In genomic region chr1:81232505-81232904, GRCh38 we compare ENCODE assay signal across 32 cellular contexts.
A peak's percentile ranks its signal among the peaks of the same experiment; 100 is the strongest.
DNase-seq lines count a peak whose midpoint lies in the region; ATAC-seq and TF ChIP-seq lines count a peak whose summit lies in the region.
"Had no signal": no experiment of that assay in that cellular context is flagged by ENCODE, and none has a peak within 500 bp of the region (broad histone marks: within the 10 kb centered on the region; RNA-seq: fewer than 3 reads in every experiment).

No MANE protein-coding gene starts in this region.

- intact Hi-C loops in IMR-90 (cut with micrococcal nuclease) = no loop called here

- no peaks in the 10 kb centered on the region for H3K27me3 Mint-ChIP-seq in endodermal cell (ENCODE audit: insufficient read depth)
- H3K27me3 Mint-ChIP-seq: activated naive CD8-positive, alpha-beta T cell; naive thymus-derived CD4-positive, alpha-beta T cell had no signal

- no peak overlapping the region for H4K8ac ChIP-seq in IMR-90 (ENCODE audit: low read depth in 2 of 2, low read length in 2 of 2)

- H3K27me3 ChIP-seq in BE2C (no peaks in the 10 kb centered on the region), IMR-90 (ENCODE audit: control insufficient read depth, insufficient read depth, low read length) (no peaks in the 10 kb centered on the region), endodermal cell (ENCODE audit: control insufficient read depth, insufficient read depth, low read length, poor library complexity, severe bottlenecking) (no peaks in the 10 kb centered on the region), hepatocyte (no peaks in the 10 kb centered on the region)
- H3K27me3 ChIP-seq: breast epithelium, gastrocnemius medialis, Peyer's patch, sigmoid colon, stomach, tibial artery had no signal

- no peak overlapping the region for H4K91ac ChIP-seq in IMR-90 (ENCODE audit: insufficient read depth, low read depth, low read length)

- POLR2A ChIA-PET in IMR-90 (lab: Charles Lee; ENCODE audit: unreplicated experiment) = no interaction called here

- H3K4me1 ChIP-seq in BE2C (no peaks in the 10 kb centered on the region; the same call in 1 of the 2 replicates), IMR-90 (ENCODE audit: control insufficient read depth, insufficient read depth, low read length) (no peaks in the 10 kb centered on the region), endodermal cell (ENCODE audit: control insufficient read depth, insufficient read depth, low read length) (peaks cover 4% of the 10 kb centered on the region), hepatocyte (ENCODE audit: insufficient read depth) (peaks cover 22% of the 10 kb centered on the region)
- H3K4me1 ChIP-seq: breast epithelium, Peyer's patch, psoas muscle, sigmoid colon had no signal

- no TSS peak for BruUV-seq in IMR-90 (replicated peaks; lab: Mats Ljungman, UMichigan)

- no peak overlapping the region for H2BK15ac ChIP-seq in IMR-90 (ENCODE audit: low read depth, low read length)

- no peaks in the 10 kb centered on the region for H3K79me2 ChIP-seq in hepatocyte

- no CpG with 5 or more reads among the region's 5 CpGs for WGBS in IMR-90 (ENCODE audit: extremely low coverage in 2 of 2, insufficient read length in 1 of 2), 2 experiments
- WGBS in endodermal cell (ENCODE audit: insufficient coverage in 1 of 2, insufficient read length in 1 of 2), 2 experiments = 89 to 95% methylated on average over 4 to 5 of the region's 5 CpGs
- 48% methylated on average over 5 of the region's 5 CpGs for WGBS in hepatocyte (ENCODE audit: low lambda C conversion rate, missing lambda C conversion rate)

- no peak overlapping the region for H3K4ac ChIP-seq in IMR-90 (ENCODE audit: low read depth, low read length)

- H3K4me3 Mint-ChIP-seq in endodermal cell = no peak overlapping the region
- H3K4me3 Mint-ChIP-seq: activated naive CD8-positive, alpha-beta T cell; naive thymus-derived CD4-positive, alpha-beta T cell had no signal

- H3K9me1 ChIP-seq in IMR-90 (ENCODE audit: insufficient read depth, low read length) = no peaks in the 10 kb centered on the region

- in situ Hi-C loops in IMR-90 (cut with MboI; ENCODE audit: low sequenced_read_pairs) = no loop called here

- no peak overlapping the region for H3K27ac ChIP-seq in IMR-90 (ENCODE audit: insufficient read depth, low read length)
- H3K27ac ChIP-seq in endodermal cell (ENCODE audit: low read depth, low read length) = no peak overlapping the region
- no peak overlapping the region for H3K27ac ChIP-seq in hepatocyte
- H3K27ac ChIP-seq: breast epithelium, gastrocnemius medialis, Peyer's patch, psoas muscle, sigmoid colon, stomach, tibial artery, VCaP had no signal

- peaks cover 28% of the 10 kb centered on the region for H3K4me1 Mint-ChIP-seq in endodermal cell
- H3K4me1 Mint-ChIP-seq: naive thymus-derived CD4-positive, alpha-beta T cell had no signal

- dilution Hi-C loops in IMR-90 (cut with HindIII; ENCODE audit: low sequenced_read_pairs, unreplicated experiment) = no loop called here

- H4K20me1 ChIP-seq in IMR-90 (ENCODE audit: insufficient read depth, low read length) (no peaks in the 10 kb centered on the region), hepatocyte (ENCODE audit: insufficient read depth, poor library complexity, severe bottlenecking) (no peaks in the 10 kb centered on the region)

- ATAC-seq in IMR-90 (ENCODE audit: low read depth) = no peak
- ATAC-seq in left lobe of liver = no peak
- ATAC-seq: gastrocnemius medialis; naive thymus-derived CD4-positive, alpha-beta T cell; psoas muscle had no signal

- H3K9me2 ChIP-seq in hepatocyte (replicated peaks; ENCODE audit: insufficient read depth) = no peaks in the 10 kb centered on the region

- H2AFZ ChIP-seq in IMR-90 (replicated peaks; ENCODE audit: low read length, poor library complexity) (no peak overlapping the region), hepatocyte (no peak overlapping the region)

- peak overlapping the region; percentile 70 for H3K27ac Mint-ChIP-seq in endodermal cell
- H3K27ac Mint-ChIP-seq: activated naive CD8-positive, alpha-beta T cell; naive thymus-derived CD4-positive, alpha-beta T cell had no signal

- no peak overlapping the region for H3K18ac ChIP-seq in IMR-90 (ENCODE audit: low read depth, low read length)

- no peak for TF ChIP-seq RAD21 in IMR-90 (IDR thresholded peaks at IDR 0.05; ENCODE audit: low read length)

- no peak for DNase-seq in BE2C
- no peak for DNase-seq in IMR-90
- DNase-seq in endodermal cell = no peak
- no peak for DNase-seq in hepatocyte (ENCODE audit: low spot score)
- no peak for DNase-seq in activated T-cell treated with anti-CD3 and anti-CD28 coated beads for 4 hours
- DNase-seq in left lobe of liver (ENCODE audit: low spot score) = no peak
- DNase-seq in NCI-H526 (lab: John Stamatoyannopoulos, UW) = no peak
- DNase-seq: activated CD4-positive, alpha-beta T cell treated with anti-CD3 and anti-CD28 coated beads for 48 hours; activated CD8-positive, alpha-beta memory T cell treated with anti-CD3 and anti-CD28 coated beads for 24 hours; activated effector memory CD4-positive, alpha-beta T cell treated with Interleukin-2 at 50 U/mL for 16 hours; anterior cingulate cortex; C1 segment of cervical spinal cord; DMS53; gastrocnemius medialis; hippocampal formation; naive thymus-derived CD4-positive, alpha-beta T cell; NCI-H187; NCI-H2171 treated with DMSO at 0.1 percent for 48 hours; NCI-H510A; occipital lobe; Peyer's patch; psoas muscle; SHP77 treated with DMSO at 0.1 percent for 48 hours; sigmoid colon; stimulated activated CD4-positive, alpha-beta T cell treated with anti-CD3 and anti-CD28 coated beads, Interleukin-4, amount 100 ng/mL, for 1 hour; stomach; T-helper 9 cell; tibial artery had no signal

- no peaks in the 10 kb centered on the region for H3K36me3 Mint-ChIP-seq in endodermal cell (ENCODE audit: low read depth)
- H3K36me3 Mint-ChIP-seq: activated naive CD8-positive, alpha-beta T cell; naive thymus-derived CD4-positive, alpha-beta T cell had no signal

- no peak overlapping the region for H2BK5ac ChIP-seq in IMR-90 (ENCODE audit: low read depth, low read length, poor library complexity, severe bottlenecking)

- H3K79me1 ChIP-seq in IMR-90 (ENCODE audit: low read depth in 1 of 2, low read length in 2 of 2) = no peaks in the 10 kb centered on the region

- no peak overlapping the region for H3K9ac ChIP-seq in IMR-90 (ENCODE audit: low read depth, low read length)
- H3K9ac ChIP-seq in endodermal cell (ENCODE audit: extremely low read depth, low read length, poor library complexity, severe bottlenecking) = no peak overlapping the region

- H3K9me3 Mint-ChIP-seq in endodermal cell = no peaks in the 10 kb centered on the region
- H3K9me3 Mint-ChIP-seq: naive thymus-derived CD4-positive, alpha-beta T cell had no signal

- H4K5ac ChIP-seq in IMR-90 (ENCODE audit: low read depth, low read length) = no peak overlapping the region

- no peak overlapping the region for H2AK5ac ChIP-seq in IMR-90 (ENCODE audit: low read depth, low read length)

- no peak overlapping the region for H3K14ac ChIP-seq in IMR-90 (replicated peaks; ENCODE audit: low read depth, low read length)

- H3K56ac ChIP-seq in IMR-90 (ENCODE audit: extremely low read depth, insufficient read depth, low read length) = no peak overlapping the region

- TF ChIP-seq CTCF in BE2C (IDR thresholded peaks at IDR 0.05; ENCODE audit: low read depth, low read length) = no peak
- TF ChIP-seq CTCF in IMR-90 (conservative IDR thresholded peaks at IDR 0.05; ENCODE audit: low read depth, low read length) = no peak
- TF ChIP-seq CTCF in endodermal cell (conservative IDR thresholded peaks at IDR 0.05) = no peak
- no peak for TF ChIP-seq CTCF in hepatocyte (IDR thresholded peaks at IDR 0.05; ENCODE audit: poor library complexity)

- H2AK9ac ChIP-seq in IMR-90 (replicated peaks; ENCODE audit: low read depth, low read length, poor library complexity) = no peak overlapping the region

- H3K4me2 ChIP-seq in IMR-90 (ENCODE audit: low read depth, low read length) (no peak overlapping the region), hepatocyte (peak overlapping the region; percentile 54)

- H3K36me3 ChIP-seq in BE2C (no peaks in the 10 kb centered on the region), IMR-90 (ENCODE audit: control insufficient read depth, insufficient read depth, low read length) (no peaks in the 10 kb centered on the region), endodermal cell (ENCODE audit: control insufficient read depth, insufficient read depth, low read length) (no peaks in the 10 kb centered on the region), hepatocyte (replicated peaks; ENCODE audit: insufficient read depth, low read depth) (no peaks in the 10 kb centered on the region)
- H3K36me3 ChIP-seq: breast epithelium, gastrocnemius medialis, Peyer's patch, sigmoid colon, stomach, tibial artery had no signal

- no peak overlapping the region for H2BK20ac ChIP-seq in IMR-90 (ENCODE audit: low read depth, low read length)

- CTCF ChIA-PET in IMR-90 (lab: Yijun Ruan, JAX) = interaction anchor here (1.0 kb wide), 1 partner anchor 18 kb away, joined by 3 read pairs; no protein-coding TSS in a partner anchor

- H3K4me3 ChIP-seq in BE2C (ENCODE audit: low read depth, low read length) = 0 out of 2 replicates have a peak overlapping the region, but pooled peaks have one; percentile 5
- H3K4me3 ChIP-seq in IMR-90 (ENCODE audit: insufficient read depth, low read depth, low read length) = no peak overlapping the region
- no peak overlapping the region for H3K4me3 ChIP-seq in endodermal cell (ENCODE audit: low read length)
- no peak overlapping the region for H3K4me3 ChIP-seq in hepatocyte
- H3K4me3 ChIP-seq: breast epithelium, gastrocnemius medialis, lung, Peyer's patch, psoas muscle, sigmoid colon, stomach, tibial artery had no signal

- 0 out of 2 replicates have a peak overlapping the region, but pooled peaks have one; percentile 52 for H2BK120ac ChIP-seq in IMR-90 (ENCODE audit: low read depth, low read length)

- H3K9me3 ChIP-seq in BE2C = no peaks in the 10 kb centered on the region
- H3K9me3 ChIP-seq in IMR-90 (ENCODE audit: control insufficient read depth, insufficient read depth, low read length) = no peaks in the 10 kb centered on the region
- no peaks in the 10 kb centered on the region for H3K9me3 ChIP-seq in endodermal cell (ENCODE audit: control insufficient read depth, low read length)
- H3K9me3 ChIP-seq in hepatocyte (ENCODE audit: low read depth) = no peaks in the 10 kb centered on the region
- H3K9me3 ChIP-seq: breast epithelium, gastrocnemius medialis, Peyer's patch, psoas muscle, sigmoid colon, stomach, tibial artery had no signal

- TF ChIP-seq POLR2A in IMR-90 (IDR thresholded peaks at IDR 0.05; ENCODE audit: low read depth, low read length) = no peak

- H3K23ac ChIP-seq in IMR-90 (ENCODE audit: low read depth, low read length) = no peak overlapping the region

TF ChIP-seq in IMR-90, 13 proteins besides CTCF, POLR2A, EP300 and RAD21 (continues in another document):
- TF ChIP-seq SMC3 (IDR thresholded peaks at IDR 0.05; ENCODE audit: low read depth, low read length) = no peak
- no peak for TF ChIP-seq USF2 (IDR thresholded peaks at IDR 0.05; ENCODE audit: low read depth, low read length)
